2 cellular contexts compared by ENCODE assay signal in the genomic region with DNA sequence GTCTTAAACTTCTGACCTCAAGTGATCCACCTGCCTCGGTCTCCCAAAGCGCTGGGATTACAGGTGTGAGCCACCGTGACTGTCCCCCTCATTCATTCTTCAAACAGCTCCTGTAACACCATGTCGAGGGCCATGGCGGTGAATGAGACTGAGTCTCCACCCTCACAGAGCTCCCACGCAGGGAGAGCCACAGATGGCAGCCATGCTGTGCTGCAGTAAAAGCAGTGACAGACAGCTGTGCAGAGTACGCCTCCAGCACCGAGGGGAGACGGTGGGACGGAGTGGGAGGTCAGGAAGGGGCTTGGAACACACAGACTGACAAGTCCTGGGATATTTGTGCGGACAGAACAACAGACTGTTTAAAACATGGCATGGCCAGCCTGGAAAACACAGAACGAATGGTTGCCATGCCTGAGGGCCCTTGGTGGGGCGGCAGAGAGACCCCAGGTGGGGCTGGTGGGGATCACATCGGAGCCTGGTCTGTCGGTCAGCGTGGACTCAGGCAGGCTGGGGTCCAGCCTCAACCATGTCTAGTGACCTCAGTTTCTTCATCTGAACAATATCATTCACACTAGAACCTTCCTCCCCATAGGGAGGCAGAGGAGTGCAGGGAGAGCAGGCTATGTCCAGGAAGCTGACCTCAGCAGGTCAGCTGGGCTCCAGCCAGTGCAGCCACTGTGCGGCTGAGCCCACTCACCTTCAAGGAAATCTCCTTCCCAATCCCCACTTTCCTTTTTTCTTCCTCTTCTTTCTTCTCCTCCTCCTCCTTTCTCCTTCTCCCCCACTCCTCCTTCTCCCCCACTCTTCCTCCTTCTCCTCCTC.
TF ChIP-seq lines count a peak whose summit lies in the region.

No MANE protein-coding gene starts in this region.

TF ChIP-seq in A549, 52 proteins besides CTCF, POLR2A, EP300 and RAD21:
- no peak for TF ChIP-seq BHLHE40 (IDR thresholded peaks at IDR 0.05; ENCODE audit: low read depth, low read length)

TF ChIP-seq in H1, 55 proteins besides CTCF, POLR2A, EP300 and RAD21:
- TF ChIP-seq, protein P1, sequence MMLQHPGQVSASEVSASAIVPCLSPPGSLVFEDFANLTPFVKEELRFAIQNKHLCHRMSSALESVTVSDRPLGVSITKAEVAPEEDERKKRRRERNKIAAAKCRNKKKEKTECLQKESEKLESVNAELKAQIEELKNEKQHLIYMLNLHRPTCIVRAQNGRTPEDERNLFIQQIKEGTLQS (IDR thresholded peaks at IDR 0.05; ENCODE audit: insufficient read depth, low read depth, low read length): no peak
- TF ChIP-seq NANOG (IDR thresholded peaks at IDR 0.05; ENCODE audit: insufficient read depth, low read depth, low read length, poor library complexity, severe bottlenecking): no peak
- TF ChIP-seq NRF1 (IDR thresholded peaks at IDR 0.05; ENCODE audit: low read depth, low read length): no peak
- TF ChIP-seq, protein P2, sequence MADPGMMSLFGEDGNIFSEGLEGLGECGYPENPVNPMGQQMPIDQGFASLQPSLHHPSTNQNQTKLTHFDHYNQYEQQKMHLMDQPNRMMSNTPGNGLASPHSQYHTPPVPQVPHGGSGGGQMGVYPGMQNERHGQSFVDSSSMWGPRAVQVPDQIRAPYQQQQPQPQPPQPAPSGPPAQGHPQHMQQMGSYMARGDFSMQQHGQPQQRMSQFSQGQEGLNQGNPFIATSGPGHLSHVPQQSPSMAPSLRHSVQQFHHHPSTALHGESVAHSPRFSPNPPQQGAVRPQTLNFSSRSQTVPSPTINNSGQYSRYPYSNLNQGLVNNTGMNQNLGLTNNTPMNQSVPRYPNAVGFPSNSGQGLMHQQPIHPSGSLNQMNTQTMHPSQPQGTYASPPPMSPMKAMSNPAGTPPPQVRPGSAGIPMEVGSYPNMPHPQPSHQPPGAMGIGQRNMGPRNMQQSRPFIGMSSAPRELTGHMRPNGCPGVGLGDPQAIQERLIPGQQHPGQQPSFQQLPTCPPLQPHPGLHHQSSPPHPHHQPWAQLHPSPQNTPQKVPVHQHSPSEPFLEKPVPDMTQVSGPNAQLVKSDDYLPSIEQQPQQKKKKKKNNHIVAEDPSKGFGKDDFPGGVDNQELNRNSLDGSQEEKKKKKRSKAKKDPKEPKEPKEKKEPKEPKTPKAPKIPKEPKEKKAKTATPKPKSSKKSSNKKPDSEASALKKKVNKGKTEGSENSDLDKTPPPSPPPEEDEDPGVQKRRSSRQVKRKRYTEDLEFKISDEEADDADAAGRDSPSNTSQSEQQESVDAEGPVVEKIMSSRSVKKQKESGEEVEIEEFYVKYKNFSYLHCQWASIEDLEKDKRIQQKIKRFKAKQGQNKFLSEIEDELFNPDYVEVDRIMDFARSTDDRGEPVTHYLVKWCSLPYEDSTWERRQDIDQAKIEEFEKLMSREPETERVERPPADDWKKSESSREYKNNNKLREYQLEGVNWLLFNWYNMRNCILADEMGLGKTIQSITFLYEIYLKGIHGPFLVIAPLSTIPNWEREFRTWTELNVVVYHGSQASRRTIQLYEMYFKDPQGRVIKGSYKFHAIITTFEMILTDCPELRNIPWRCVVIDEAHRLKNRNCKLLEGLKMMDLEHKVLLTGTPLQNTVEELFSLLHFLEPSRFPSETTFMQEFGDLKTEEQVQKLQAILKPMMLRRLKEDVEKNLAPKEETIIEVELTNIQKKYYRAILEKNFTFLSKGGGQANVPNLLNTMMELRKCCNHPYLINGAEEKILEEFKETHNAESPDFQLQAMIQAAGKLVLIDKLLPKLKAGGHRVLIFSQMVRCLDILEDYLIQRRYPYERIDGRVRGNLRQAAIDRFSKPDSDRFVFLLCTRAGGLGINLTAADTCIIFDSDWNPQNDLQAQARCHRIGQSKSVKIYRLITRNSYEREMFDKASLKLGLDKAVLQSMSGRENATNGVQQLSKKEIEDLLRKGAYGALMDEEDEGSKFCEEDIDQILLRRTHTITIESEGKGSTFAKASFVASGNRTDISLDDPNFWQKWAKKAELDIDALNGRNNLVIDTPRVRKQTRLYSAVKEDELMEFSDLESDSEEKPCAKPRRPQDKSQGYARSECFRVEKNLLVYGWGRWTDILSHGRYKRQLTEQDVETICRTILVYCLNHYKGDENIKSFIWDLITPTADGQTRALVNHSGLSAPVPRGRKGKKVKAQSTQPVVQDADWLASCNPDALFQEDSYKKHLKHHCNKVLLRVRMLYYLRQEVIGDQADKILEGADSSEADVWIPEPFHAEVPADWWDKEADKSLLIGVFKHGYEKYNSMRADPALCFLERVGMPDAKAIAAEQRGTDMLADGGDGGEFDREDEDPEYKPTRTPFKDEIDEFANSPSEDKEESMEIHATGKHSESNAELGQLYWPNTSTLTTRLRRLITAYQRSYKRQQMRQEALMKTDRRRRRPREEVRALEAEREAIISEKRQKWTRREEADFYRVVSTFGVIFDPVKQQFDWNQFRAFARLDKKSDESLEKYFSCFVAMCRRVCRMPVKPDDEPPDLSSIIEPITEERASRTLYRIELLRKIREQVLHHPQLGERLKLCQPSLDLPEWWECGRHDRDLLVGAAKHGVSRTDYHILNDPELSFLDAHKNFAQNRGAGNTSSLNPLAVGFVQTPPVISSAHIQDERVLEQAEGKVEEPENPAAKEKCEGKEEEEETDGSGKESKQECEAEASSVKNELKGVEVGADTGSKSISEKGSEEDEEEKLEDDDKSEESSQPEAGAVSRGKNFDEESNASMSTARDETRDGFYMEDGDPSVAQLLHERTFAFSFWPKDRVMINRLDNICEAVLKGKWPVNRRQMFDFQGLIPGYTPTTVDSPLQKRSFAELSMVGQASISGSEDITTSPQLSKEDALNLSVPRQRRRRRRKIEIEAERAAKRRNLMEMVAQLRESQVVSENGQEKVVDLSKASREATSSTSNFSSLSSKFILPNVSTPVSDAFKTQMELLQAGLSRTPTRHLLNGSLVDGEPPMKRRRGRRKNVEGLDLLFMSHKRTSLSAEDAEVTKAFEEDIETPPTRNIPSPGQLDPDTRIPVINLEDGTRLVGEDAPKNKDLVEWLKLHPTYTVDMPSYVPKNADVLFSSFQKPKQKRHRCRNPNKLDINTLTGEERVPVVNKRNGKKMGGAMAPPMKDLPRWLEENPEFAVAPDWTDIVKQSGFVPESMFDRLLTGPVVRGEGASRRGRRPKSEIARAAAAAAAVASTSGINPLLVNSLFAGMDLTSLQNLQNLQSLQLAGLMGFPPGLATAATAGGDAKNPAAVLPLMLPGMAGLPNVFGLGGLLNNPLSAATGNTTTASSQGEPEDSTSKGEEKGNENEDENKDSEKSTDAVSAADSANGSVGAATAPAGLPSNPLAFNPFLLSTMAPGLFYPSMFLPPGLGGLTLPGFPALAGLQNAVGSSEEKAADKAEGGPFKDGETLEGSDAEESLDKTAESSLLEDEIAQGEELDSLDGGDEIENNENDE (IDR thresholded peaks at IDR 0.05; ENCODE audit: insufficient replicate concordance, low read length): no peak
- TF ChIP-seq PHF8 (conservative IDR thresholded peaks at IDR 0.05; ENCODE audit: low read depth, low read length): no peak
- no peak for TF ChIP-seq RBBP5 (IDR thresholded peaks at IDR 0.05; ENCODE audit: borderline replicate concordance, low read depth, low read length)
- no peak for TF ChIP-seq RFX5 (IDR thresholded peaks at IDR 0.05; ENCODE audit: borderline replicate concordance, low read depth, low read length)
- TF ChIP-seq EZH2 (IDR thresholded peaks at IDR 0.05; ENCODE audit: low read depth, low read length, severe bottlenecking): no peak
- no peak for TF ChIP-seq JUN (IDR thresholded peaks at IDR 0.05; ENCODE audit: low read depth, low read length)
- TF ChIP-seq ASH2L (IDR thresholded peaks at IDR 0.05; ENCODE audit: low read length): no peak
- TF ChIP-seq TEAD4 (IDR thresholded peaks at IDR 0.05; ENCODE audit: low read depth, low read length): no peak
- TF ChIP-seq, protein P3, sequence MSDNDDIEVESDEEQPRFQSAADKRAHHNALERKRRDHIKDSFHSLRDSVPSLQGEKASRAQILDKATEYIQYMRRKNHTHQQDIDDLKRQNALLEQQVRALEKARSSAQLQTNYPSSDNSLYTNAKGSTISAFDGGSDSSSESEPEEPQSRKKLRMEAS (IDR thresholded peaks at IDR 0.05): no peak
- TF ChIP-seq, protein P4, sequence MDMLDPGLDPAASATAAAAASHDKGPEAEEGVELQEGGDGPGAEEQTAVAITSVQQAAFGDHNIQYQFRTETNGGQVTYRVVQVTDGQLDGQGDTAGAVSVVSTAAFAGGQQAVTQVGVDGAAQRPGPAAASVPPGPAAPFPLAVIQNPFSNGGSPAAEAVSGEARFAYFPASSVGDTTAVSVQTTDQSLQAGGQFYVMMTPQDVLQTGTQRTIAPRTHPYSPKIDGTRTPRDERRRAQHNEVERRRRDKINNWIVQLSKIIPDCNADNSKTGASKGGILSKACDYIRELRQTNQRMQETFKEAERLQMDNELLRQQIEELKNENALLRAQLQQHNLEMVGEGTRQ (IDR thresholded peaks at IDR 0.05; ENCODE audit: low read length): no peak
- no peak for TF ChIP-seq EGR1 (IDR thresholded peaks at IDR 0.05; ENCODE audit: borderline replicate concordance, low read depth, low read length)
- TF ChIP-seq SIN3A (conservative IDR thresholded peaks at IDR 0.05 in 1 of 2, IDR thresholded peaks at IDR 0.05 in 1 of 2; ENCODE audit: low read depth in 1 of 2, low read length in 2 of 2): no peak
